40 cellular contexts compared by ENCODE assay signal in the genomic region with DNA sequence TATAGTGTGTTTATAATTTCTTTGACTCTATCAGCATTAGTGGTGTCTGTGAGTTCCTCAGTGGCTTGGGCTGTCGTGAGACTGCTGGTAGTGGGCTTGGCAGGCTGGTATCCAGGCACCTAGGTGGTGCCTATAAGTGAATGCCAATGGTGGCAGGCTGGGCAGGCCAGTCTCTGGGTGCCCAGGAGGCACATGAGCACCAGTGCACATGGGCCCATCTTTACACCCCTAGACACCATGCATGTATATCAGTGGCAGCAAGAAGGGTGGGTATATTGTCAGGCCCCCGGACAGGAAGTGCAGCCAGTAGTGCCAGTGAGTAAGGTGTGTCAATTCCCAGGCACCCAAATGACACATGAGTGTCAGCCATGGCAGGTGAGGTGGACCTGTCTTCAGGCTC.
"Had no signal": no experiment of that assay in that cellular context is flagged by ENCODE, and none has a peak within 500 bp of the region (broad histone marks: within the 10 kb centered on the region; RNA-seq: fewer than 3 reads in every experiment).

No MANE protein-coding gene starts in this region.

- H3K4me3 ChIP-seq: adrenal gland, ascending aorta, body of pancreas, breast epithelium, cardiac muscle cell had no signal

- H3K27me3 ChIP-seq: adrenal gland, ascending aorta, body of pancreas, brain microvascular endothelial cell, breast epithelium, cardiac muscle cell had no signal

- H3K27me3 Mint-ChIP-seq: activated naive CD4-positive, alpha-beta T cell treated with anti-CD3 and anti-CD28 coated beads, Interleukin-2, amount 10 ng/mL, durations not matched to agents 7 days and 5 days; activated naive CD4-positive, alpha-beta T cell treated with anti-CD3 and anti-CD28 coated beads, Interleukin-2, amount 50 U/mL, for 24 hours; activated naive CD8-positive, alpha-beta T cell; activated naive CD8-positive, alpha-beta T cell treated with anti-CD3 and anti-CD28 coated beads for 36 hours; activated naive CD8-positive, alpha-beta T cell treated with anti-CD3 and anti-CD28 coated beads, Interleukin-2, amount 10 ng/mL, durations not matched to agents 7 days and 5 days; activated naive CD8-positive, alpha-beta T cell treated with anti-CD3 and anti-CD28 coated beads, Interleukin-2, amount 50 U/mL, for 24 hours; activated T-cell treated with anti-CD3 and anti-CD28 coated beads, Interleukin-2, amount 50 U/mL, for 24 hours; activated T-helper 17 cell treated with anti-CD3 and anti-CD28 coated beads, Interleukin-2, amount 50 U/mL, for 72 hours; brain; central memory CD8-positive, alpha-beta T cell had no signal

- H3K27ac Mint-ChIP-seq: activated naive CD4-positive, alpha-beta T cell treated with anti-CD3 and anti-CD28 coated beads for 36 hours; activated naive CD4-positive, alpha-beta T cell treated with anti-CD3 and anti-CD28 coated beads, Interleukin-2, amount 10 ng/mL, durations not matched to agents 7 days and 5 days; activated naive CD4-positive, alpha-beta T cell treated with anti-CD3 and anti-CD28 coated beads, Interleukin-2, amount 50 U/mL, for 24 hours; activated naive CD4-positive, alpha-beta T cell treated with anti-CD3 and anti-CD28 coated beads, Interleukin-2, amount 50 U/mL, for 72 hours; activated naive CD8-positive, alpha-beta T cell; activated naive CD8-positive, alpha-beta T cell treated with anti-CD3 and anti-CD28 coated beads for 36 hours; activated naive CD8-positive, alpha-beta T cell treated with anti-CD3 and anti-CD28 coated beads, Interleukin-2, amount 10 ng/mL, durations not matched to agents 7 days and 5 days; activated naive CD8-positive, alpha-beta T cell treated with anti-CD3 and anti-CD28 coated beads, Interleukin-2, amount 50 U/mL, for 24 hours; activated T-cell treated with anti-CD3 and anti-CD28 coated beads, Interleukin-2, amount 50 U/mL, for 24 hours; activated T-cell treated with anti-CD3 and anti-CD28 coated beads, Interleukin-2, amount 50 U/mL, for 72 hours; activated T-helper 1 cell treated with anti-CD3 and anti-CD28 coated beads, Interleukin-12 subunit alpha, Interleukin-12 subunit beta, Interleukin-2, Interleukin-4 antibody, amounts not matched to agents 30 ng/mL and 10 ng/mL and 1 ng/mL, durations not matched to agents 14 hours and 24 hours and 36 hours; activated T-helper 17 cell treated with anti-CD3 and anti-CD28 coated beads, Interleukin-2, amount 50 U/mL, for 72 hours; activated T-helper 2 cell treated with anti-CD3 and anti-CD28 coated beads, Interferon-gamma antibody, Interleukin-2, Interleukin-4, amounts not matched to agents 10 μg/mL and 5 μg/mL and 100 μg/mL, durations not matched to agents 14 hours and 24 hours and 36 hours; brain had no signal

- H3K4me1 Mint-ChIP-seq: activated naive CD4-positive, alpha-beta T cell treated with anti-CD3 and anti-CD28 coated beads, Interleukin-2, amount 10 ng/mL, durations not matched to agents 7 days and 5 days; activated naive CD4-positive, alpha-beta T cell treated with anti-CD3 and anti-CD28 coated beads, Interleukin-2, amount 50 U/mL, for 24 hours; activated naive CD8-positive, alpha-beta T cell treated with anti-CD3 and anti-CD28 coated beads for 36 hours; activated naive CD8-positive, alpha-beta T cell treated with anti-CD3 and anti-CD28 coated beads, Interleukin-2, amount 10 ng/mL, durations not matched to agents 7 days and 5 days; activated naive CD8-positive, alpha-beta T cell treated with anti-CD3 and anti-CD28 coated beads, Interleukin-2, amount 50 U/mL, for 24 hours; activated T-helper 17 cell treated with anti-CD3 and anti-CD28 coated beads, Interleukin-2, amount 50 U/mL, for 72 hours; central memory CD8-positive, alpha-beta T cell had no signal

- H3K36me3 ChIP-seq: adrenal gland, ascending aorta, brain microvascular endothelial cell, breast epithelium, cardiac muscle cell had no signal

- H3K9me3 ChIP-seq: adrenal gland, ascending aorta, body of pancreas had no signal

- H3K36me3 Mint-ChIP-seq: activated naive CD4-positive, alpha-beta T cell treated with anti-CD3 and anti-CD28 coated beads, Interleukin-2, amount 10 ng/mL, durations not matched to agents 7 days and 5 days; activated naive CD4-positive, alpha-beta T cell treated with anti-CD3 and anti-CD28 coated beads, Interleukin-2, amount 50 U/mL, for 24 hours; activated naive CD8-positive, alpha-beta T cell; activated naive CD8-positive, alpha-beta T cell treated with anti-CD3 and anti-CD28 coated beads for 36 hours; activated naive CD8-positive, alpha-beta T cell treated with anti-CD3 and anti-CD28 coated beads, Interleukin-2, amount 10 ng/mL, durations not matched to agents 7 days and 5 days had no signal

- FAIRE-seq: astrocyte, bronchial epithelial cell had no signal

- H3K4me1 ChIP-seq: adrenal gland, body of pancreas, breast epithelium had no signal

- ATAC-seq: activated naive CD4-positive, alpha-beta T cell treated with anti-CD3 and anti-CD28 coated beads, Interleukin-2, amount 50 U/mL, for 72 hours; activated naive CD8-positive, alpha-beta T cell treated with anti-CD3 and anti-CD28 coated beads, Interleukin-2, amount 50 U/mL, for 24 hours; activated T-cell treated with anti-CD3 and anti-CD28 coated beads, Interleukin-2, amount 50 U/mL, for 4 hours; activated T-cell treated with anti-CD3 and anti-CD28 coated beads, Interleukin-2, amount 50 U/mL, for 72 hours; activated T-helper 17 cell treated with anti-CD3 and anti-CD28 coated beads, Interleukin-2, amount 50 U/mL, for 72 hours; body of pancreas had no signal

- H3K27ac ChIP-seq: adrenal gland, ascending aorta, body of pancreas, brain microvascular endothelial cell, breast epithelium, cardiac muscle cell had no signal

- H3K4me3 Mint-ChIP-seq: activated naive CD4-positive, alpha-beta T cell treated with anti-CD3 and anti-CD28 coated beads for 36 hours; activated naive CD4-positive, alpha-beta T cell treated with anti-CD3 and anti-CD28 coated beads, Interleukin-2, amount 10 ng/mL, durations not matched to agents 7 days and 5 days; activated naive CD4-positive, alpha-beta T cell treated with anti-CD3 and anti-CD28 coated beads, Interleukin-2, amount 50 U/mL, for 24 hours; activated naive CD8-positive, alpha-beta T cell; activated naive CD8-positive, alpha-beta T cell treated with anti-CD3 and anti-CD28 coated beads for 36 hours; activated naive CD8-positive, alpha-beta T cell treated with anti-CD3 and anti-CD28 coated beads, Interleukin-2, amount 10 ng/mL, durations not matched to agents 7 days and 5 days; activated naive CD8-positive, alpha-beta T cell treated with anti-CD3 and anti-CD28 coated beads, Interleukin-2, amount 50 U/mL, for 24 hours; activated T-cell treated with anti-CD3 and anti-CD28 coated beads, Interleukin-2, amount 50 U/mL, for 24 hours; activated T-cell treated with anti-CD3 and anti-CD28 coated beads, Interleukin-2, amount 50 U/mL, for 4 hours; activated T-cell treated with anti-CD3 and anti-CD28 coated beads, Interleukin-2, amount 50 U/mL, for 72 hours; activated T-helper 1 cell treated with anti-CD3 and anti-CD28 coated beads, Interleukin-12 subunit alpha, Interleukin-12 subunit beta, Interleukin-2, Interleukin-4 antibody, amounts not matched to agents 30 ng/mL and 10 ng/mL and 1 ng/mL, durations not matched to agents 14 hours and 24 hours and 36 hours; activated T-helper 17 cell treated with anti-CD3 and anti-CD28 coated beads, Interleukin-2, amount 50 U/mL, for 72 hours; brain; central memory CD8-positive, alpha-beta T cell had no signal

- H3K9me3 Mint-ChIP-seq: activated naive CD4-positive, alpha-beta T cell treated with anti-CD3 and anti-CD28 coated beads, Interleukin-2, amount 50 U/mL, for 24 hours had no signal

- DNase-seq: activated effector memory CD4-positive, alpha-beta T cell treated with anti-CD3 and anti-CD28 coated beads, Interleukin-2, amount 50 U/mL, for 16 hours; activated effector memory CD4-positive, alpha-beta T cell treated with Interleukin-2 at 50 U/mL for 16 hours; activated gamma-delta T cell; activated gamma-delta T cell treated with Interleukin-2 at 50 U/mL for 16 hours; activated naive CD4-positive, alpha-beta T cell; activated naive CD4-positive, alpha-beta T cell treated with anti-CD3 and anti-CD28 coated beads for 36 hours; activated naive CD4-positive, alpha-beta T cell treated with anti-CD3 and anti-CD28 coated beads, Interleukin-2, amount 10 ng/mL, durations not matched to agents 7 days and 5 days; activated naive CD4-positive, alpha-beta T cell treated with anti-CD3 and anti-CD28 coated beads, Interleukin-2, amount 50 U/mL, for 16 hours; activated naive CD4-positive, alpha-beta T cell treated with Interleukin-2 at 50 U/mL for 16 hours; activated naive CD8-positive, alpha-beta T cell treated with anti-CD3 and anti-CD28 coated beads for 36 hours; activated naive CD8-positive, alpha-beta T cell treated with anti-CD3 and anti-CD28 coated beads, Interleukin-2, amount 10 ng/mL, durations not matched to agents 7 days and 5 days; activated naive CD8-positive, alpha-beta T cell treated with anti-CD3 and anti-CD28 coated beads, Interleukin-2, amount 50 U/mL, for 24 hours; activated T-cell treated with anti-CD3 and anti-CD28 coated beads, Interleukin-2, amount 50 U/mL, for 1 hour; activated T-cell treated with anti-CD3 and anti-CD28 coated beads, Interleukin-2, amount 50 U/mL, for 24 hours; activated T-cell treated with anti-CD3 and anti-CD28 coated beads, Interleukin-2, amount 50 U/mL, for 4 hours; activated T-cell treated with anti-CD3 and anti-CD28 coated beads, Interleukin-2, amount 50 U/mL, for 48 hours; activated T-cell treated with anti-CD3 and anti-CD28 coated beads, Interleukin-2, amount 50 U/mL, for 72 hours; adrenal gland; amniotic stem cell; amygdala; anterior cingulate cortex; aorta; body of pancreas; brain microvascular endothelial cell; caudate nucleus; central memory CD4-positive, alpha-beta T cell; cerebellar nuclear complex had no signal
